8 cellular contexts compared by ENCODE assay signal in genomic region chr5:129767927-129768380, GRCh38. TPM values are rescaled to one million over a fixed set of nuclear protein-coding genes. Genes with fewer than 3 reads are reported as not detected.
DNase-seq lines count a peak whose midpoint lies in the region; ATAC-seq and TF ChIP-seq lines count a peak whose summit lies in the region.

No MANE protein-coding gene starts in this region.

- DNase-seq in NCI-H1105 treated with DMSO at 0.1 percent for 48 hours (lab: John Stamatoyannopoulos, UW): peak; percentile 68
- peak; percentile 84 for DNase-seq in amniotic epithelial cell (ENCODE audit: low read depth)
- DNase-seq in left ventricle myocardium superior: peak; percentile 30
- DNase-seq in sciatic nerve (ENCODE audit: low spot score): peak; percentile 73

- peak; percentile 98 for TF ChIP-seq CTCF in 22Rv1 (IDR thresholded peaks at IDR 0.05)

- intact Hi-C loops in left ventricle myocardium superior (cut with micrococcal nuclease) (loop anchor here (5.0 to 10.0 kb wide), 2 partner anchors 596 to 863 kb away; no protein-coding TSS in a partner anchor), sciatic nerve (cut with DNase I) (no loop called here)

- no peak overlapping the region for H3K27ac ChIP-seq in 22Rv1

- ATAC-seq in GM18498 (IDR thresholded peaks at IDR 0.05; ENCODE audit: unreplicated experiment) (peak; percentile 93), HG02840 (IDR thresholded peaks at IDR 0.05; ENCODE audit: low FRiP score, unreplicated experiment) (peak; percentile 81), SK-N-SH treated with all-trans-retinoic acid at 6 μM for 48 hours (peak; percentile 94), left ventricle myocardium superior (peak; percentile 89), sciatic nerve (peak; percentile 92)

TF ChIP-seq in SK-N-SH treated with all-trans-retinoic acid at 6 μM for 48 hours, 23 proteins besides CTCF, POLR2A, EP300 and RAD21:
- TF ChIP-seq ESRRG (CRISPR knock-in tag; IDR thresholded peaks at IDR 0.05) (no peak), ZNF8 (CRISPR knock-in tag; IDR thresholded peaks at IDR 0.05) (no peak), CSRNP3 (CRISPR knock-in tag; IDR thresholded peaks at IDR 0.05) (no peak), POU6F1 (CRISPR knock-in tag; IDR thresholded peaks at IDR 0.05; ENCODE audit: borderline replicate concordance, low read depth) (no peak), BACH2 (CRISPR knock-in tag; IDR thresholded peaks at IDR 0.05; ENCODE audit: borderline replicate concordance) (no peak), RARB (CRISPR knock-in tag; IDR thresholded peaks at IDR 0.05) (no peak), ISL1 (CRISPR knock-in tag; IDR thresholded peaks at IDR 0.05) (no peak), OSR1 (CRISPR knock-in tag; IDR thresholded peaks at IDR 0.05) (no peak), TOX (CRISPR knock-in tag; IDR thresholded peaks at IDR 0.05; ENCODE audit: borderline replicate concordance) (no peak), ZC3H10 (CRISPR knock-in tag; IDR thresholded peaks at IDR 0.05) (no peak), TCF4 (CRISPR knock-in tag; IDR thresholded peaks at IDR 0.05; ENCODE audit: borderline replicate concordance) (no peak), ZNF70 (CRISPR knock-in tag; IDR thresholded peaks at IDR 0.05) (no peak), GLIS3 (CRISPR knock-in tag; IDR thresholded peaks at IDR 0.05) (no peak), ZFP30 (CRISPR knock-in tag; IDR thresholded peaks at IDR 0.05) (no peak), CSDC2 (CRISPR knock-in tag; IDR thresholded peaks at IDR 0.05) (no peak), ARNTL (CRISPR knock-in tag; IDR thresholded peaks at IDR 0.05; ENCODE audit: borderline replicate concordance, low read depth) (no peak), ZNF565 (CRISPR knock-in tag; conservative IDR thresholded peaks at IDR 0.05; ENCODE audit: low read depth) (no peak)

RNA-seq across cellular contexts. Expression of gene MINAR2, which starts 20.1 kb away (rescaled TPM):
- total RNA-seq in left ventricle myocardium superior (not detected), sciatic nerve (not detected)

Comparison
In these comparisons a context has a peak if more than half of its experiments do, and no peak if none do; other contexts are left out.
1. DNase-seq: peak in every context shown above with its lines; median percentile 84 in amniotic epithelial cell; 73 in sciatic nerve; 68 in NCI-H1105 treated with DMSO at 0.1 percent for 48 hours; 30 in left ventricle myocardium superior.